Comparison of ENCODE assay signal across 14 cellular contexts in the genomic region with DNA sequence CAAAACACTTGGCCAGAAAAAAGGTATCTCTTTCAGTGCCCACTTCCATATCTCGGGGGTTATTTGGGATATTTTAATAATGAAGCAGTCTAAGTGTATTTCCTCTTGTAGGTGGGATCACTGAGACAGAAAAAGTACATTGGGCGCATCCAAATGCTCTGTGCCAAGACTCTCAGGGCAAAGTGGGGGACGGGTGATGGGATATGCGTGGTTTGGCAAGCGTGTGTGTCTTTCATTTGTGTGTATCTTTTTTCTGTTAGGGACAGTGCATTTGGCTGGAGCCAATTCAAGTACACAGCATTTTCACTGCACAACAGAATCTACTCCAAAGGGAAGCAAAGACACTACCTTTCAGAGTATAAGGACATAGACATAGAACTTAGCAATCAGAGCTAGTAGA. TPM values are rescaled to one million over a fixed set of nuclear protein-coding genes. Genes with fewer than 3 reads are reported as not detected.
DNase-seq lines count a peak whose midpoint lies in the region; ATAC-seq and TF ChIP-seq lines count a peak whose summit lies in the region.
"Had no signal": no experiment of that assay in that cellular context is flagged by ENCODE, and none has a peak within 500 bp of the region (broad histone marks: within the 10 kb centered on the region; RNA-seq: fewer than 3 reads in every experiment).

No MANE protein-coding gene starts in this region.

- intact Hi-C loops in right cardiac atrium (cut with DNase I) = no loop called here
- intact Hi-C loops in left ventricle myocardium inferior (cut with micrococcal nuclease) = no loop called here
- intact Hi-C loops in testis (cut with DNase I; ENCODE audit: low total_unique reads) = no loop called here

- peak; percentile 51 to 68 for ATAC-seq in right cardiac atrium
- ATAC-seq in natural killer cell treated with Interleukin-12 subunit alpha and Interleukin-12 subunit beta and Interleukin-15 and Interleukin-18, amount 100 ng/mL, for 72 hours = no peak

- H3K4me1 Mint-ChIP-seq in natural killer cell treated with Interleukin-12 subunit alpha and Interleukin-12 subunit beta and Interleukin-15 and Interleukin-18, amount 100 ng/mL, for 72 hours (ENCODE audit: low read depth in 2 of 2) = no peaks in the 10 kb centered on the region

- H3K4me3 Mint-ChIP-seq in natural killer cell treated with Interleukin-12 subunit alpha and Interleukin-12 subunit beta and Interleukin-15 and Interleukin-18, amount 100 ng/mL, for 72 hours = no peak overlapping the region
- H3K4me3 Mint-ChIP-seq: CD4-positive, alpha-beta memory T cell had no signal

- H3K4me1 ChIP-seq in right cardiac atrium (ENCODE audit: control insufficient read depth, insufficient read depth, low read length) = peaks cover 3% of the 10 kb centered on the region
- peaks cover 12% of the 10 kb centered on the region for H3K4me1 ChIP-seq in left ventricle myocardium inferior
- H3K4me1 ChIP-seq in testis = peaks cover 17% of the 10 kb centered on the region

- H3K27me3 Mint-ChIP-seq in natural killer cell treated with Interleukin-12 subunit alpha and Interleukin-12 subunit beta and Interleukin-15 and Interleukin-18, amount 100 ng/mL, for 72 hours = peaks cover 20 to 36% of the 10 kb centered on the region in 2 donors

- H3K27me3 ChIP-seq in right cardiac atrium (ENCODE audit: control insufficient read depth, insufficient read depth) = no peaks in the 10 kb centered on the region
- H3K27me3 ChIP-seq in left ventricle myocardium inferior (ENCODE audit: low read depth) = peaks cover 7% of the 10 kb centered on the region
- H3K27me3 ChIP-seq in testis = no peaks in the 10 kb centered on the region

- 65% methylated on average over 5 of the region's 5 CpGs for WGBS in right cardiac atrium
- WGBS in testis, 2 donors = 60 to 75% methylated on average over 5 of the region's 5 CpGs

- H3K4me3 ChIP-seq in right cardiac atrium (ENCODE audit: low read length) (no peak overlapping the region), left ventricle myocardium inferior (no peak overlapping the region), testis (no peak overlapping the region)
- H3K4me3 ChIP-seq: GM23248 had no signal

- no peak overlapping the region for H3K27ac Mint-ChIP-seq in natural killer cell treated with Interleukin-12 subunit alpha and Interleukin-12 subunit beta and Interleukin-15 and Interleukin-18, amount 100 ng/mL, for 72 hours
- H3K27ac Mint-ChIP-seq: CD4-positive, alpha-beta memory T cell had no signal

- H3K36me3 ChIP-seq in left ventricle myocardium inferior (no peaks in the 10 kb centered on the region), testis (ENCODE audit: low read depth, missing control alignments) (no peaks in the 10 kb centered on the region)

- TF ChIP-seq POLR2A in testis (IDR thresholded peaks at IDR 0.05) = no peak

- no peak for DNase-seq in right cardiac atrium
- no peak for DNase-seq in left ventricle myocardium inferior
- peak; percentile 33 for DNase-seq in cerebellar cortex (ENCODE audit: low spot score)
- peak; percentile 46 for DNase-seq in testis
- DNase-seq in natural killer cell treated with Interleukin-12 subunit alpha and Interleukin-12 subunit beta and Interleukin-15 and Interleukin-18, amount 100 ng/mL, for 72 hours (ENCODE audit: low spot score) = no peak
- DNase-seq in stimulated activated naive CD4-positive, alpha-beta T cell (lab: John Stamatoyannopoulos, UW) = no peak
- DNase-seq: Calu3; CD4-positive, alpha-beta memory T cell; COR-L47; DMS53; DMS79 treated with DMSO at 0.1 percent for 48 hours; GM23248; H7; HCEC 1CT had no signal

- H3K9me3 ChIP-seq in right cardiac atrium (ENCODE audit: control insufficient read depth, low read length) = no peaks in the 10 kb centered on the region
- H3K9me3 ChIP-seq in left ventricle myocardium inferior (replicated peaks) = no peaks in the 10 kb centered on the region
- H3K9me3 ChIP-seq in testis = no peaks in the 10 kb centered on the region

- H3K27ac ChIP-seq in right cardiac atrium (ENCODE audit: low read length) (no peak overlapping the region), left ventricle myocardium inferior (replicated peaks) (no peak overlapping the region), testis (no peak overlapping the region)
- H3K27ac ChIP-seq: GM23248 had no signal

- TF ChIP-seq CTCF in left ventricle myocardium inferior (IDR thresholded peaks at IDR 0.05; ENCODE audit: borderline replicate concordance) (no peak), testis (IDR thresholded peaks at IDR 0.05) (no peak)

- H3K36me3 Mint-ChIP-seq in natural killer cell treated with Interleukin-12 subunit alpha and Interleukin-12 subunit beta and Interleukin-15 and Interleukin-18, amount 100 ng/mL, for 72 hours = no peaks in the 10 kb centered on the region
- H3K36me3 Mint-ChIP-seq: CD4-positive, alpha-beta memory T cell had no signal

- H3K9me3 Mint-ChIP-seq in natural killer cell treated with Interleukin-12 subunit alpha and Interleukin-12 subunit beta and Interleukin-15 and Interleukin-18, amount 100 ng/mL, for 72 hours = no peaks in the 10 kb centered on the region

RNA-seq across cellular contexts. Expression of gene SSPN, which starts 29.3 kb away (rescaled TPM):
- 100 to 1,000 TPM in 2 of 4 donors, 10 to 100 TPM in 2; 74.5 to 109 (median 97.9) TPM for total RNA-seq in right cardiac atrium
- polyA plus RNA-seq in right cardiac atrium = 21.5 TPM
- 67.4 TPM for total RNA-seq in left ventricle myocardium inferior
- 10 to 100 TPM; 25.5 to 41.6 TPM for total RNA-seq in testis
- polyA plus RNA-seq in testis (ENCODE audit: insufficient read depth, low read depth, low replicate concordance) = 17.8 TPM
- total RNA-seq in natural killer cell treated with Interleukin-12 subunit alpha and Interleukin-12 subunit beta and Interleukin-15 and Interleukin-18, amount 100 ng/mL, for 72 hours = 1 to 10 TPM in 1 of 2 donors, not detected in 1; 1.3 TPM
- total RNA-seq: CD4-positive, alpha-beta memory T cell had no signal

Comparison
In these comparisons a context has a peak if more than half of its experiments do, and no peak if none do; other contexts are left out.
1. ATAC-seq: peak in right cardiac atrium (2 of 2); none in natural killer cell treated with Interleukin-12 subunit alpha and Interleukin-12 subunit beta and Interleukin-15 and Interleukin-18, amount 100 ng/mL, for 72 hours (0 of 2).
2. DNase-seq: peak in cerebellar cortex (single experiment) and testis (single experiment); none in right cardiac atrium (0 of 3), left ventricle myocardium inferior (single experiment), natural killer cell treated with Interleukin-12 subunit alpha and Interleukin-12 subunit beta and Interleukin-15 and Interleukin-18, amount 100 ng/mL, for 72 hours (single experiment) and stimulated activated naive CD4-positive, alpha-beta T cell (0 of 6).
3. RNA of gene SSPN, which starts 29.3 kb away (total RNA-seq): 74.5 to 109 TPM in right cardiac atrium, 67.4 TPM in left ventricle myocardium inferior (single experiment) and 25.5 to 41.6 TPM in testis; 1.3 TPM in natural killer cell treated with Interleukin-12 subunit alpha and Interleukin-12 subunit beta and Interleukin-15 and Interleukin-18, amount 100 ng/mL, for 72 hours; every median in the first group is over 10 times any median in the second.